14 cellular contexts compared by ENCODE assay signal in the genomic region with DNA sequence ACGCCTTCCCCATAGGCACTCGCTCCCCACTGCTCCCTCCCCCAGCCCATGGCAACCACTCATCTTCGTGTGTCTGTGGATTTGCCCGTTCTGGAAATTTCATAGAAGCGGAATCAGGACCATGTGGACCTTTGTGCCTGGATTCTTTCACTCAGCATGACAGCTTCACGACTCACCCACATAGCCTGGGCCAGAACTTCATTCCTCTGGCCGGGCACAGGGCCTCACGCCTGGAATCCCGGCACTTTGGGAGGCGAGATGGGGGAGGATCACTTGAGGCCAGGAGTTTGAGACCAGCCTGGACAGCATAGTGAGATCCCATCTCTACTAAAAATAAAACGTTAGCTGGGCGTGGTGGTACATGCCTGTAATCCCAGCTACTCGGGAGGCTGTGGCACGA. TPM values are rescaled to one million over a fixed set of nuclear protein-coding genes. Genes with fewer than 3 reads are reported as not detected.
DNase-seq lines count a peak whose midpoint lies in the region; ATAC-seq, FAIRE-seq and TF ChIP-seq lines count a peak whose summit lies in the region.
"Had no signal": no experiment of that assay in that cellular context is flagged by ENCODE, and none has a peak within 500 bp of the region (broad histone marks: within the 10 kb centered on the region; RNA-seq: fewer than 3 reads in every experiment).

No MANE protein-coding gene starts in this region.

- H3K27ac Mint-ChIP-seq in natural killer cell treated with Interleukin-12 subunit alpha and Interleukin-12 subunit beta and Interleukin-15 and Interleukin-18, amount 100 ng/mL, for 72 hours, result peak overlapping the region in 1 of 2 donors; percentile 73
- H3K27ac Mint-ChIP-seq in natural killer cell (peak overlapping the region in 1 of 2 donors; percentile 89), nephron progenitor cell (no peak overlapping the region)

- H4K20me1 ChIP-seq in GM12878 (ENCODE audit: control insufficient read depth, insufficient read depth), result no peaks in the 10 kb centered on the region

- no peak overlapping the region for H3K9ac ChIP-seq in GM12878 (ENCODE audit: control insufficient read depth, insufficient read depth, low read length)

- ATAC-seq in natural killer cell treated with Interleukin-12 subunit alpha and Interleukin-12 subunit beta and Interleukin-15 and Interleukin-18, amount 100 ng/mL, for 72 hours, result no peak
- no peak for ATAC-seq in natural killer cell
- no peak for ATAC-seq in GM12878
- ATAC-seq: pancreas had no signal

- H3K79me2 ChIP-seq in GM12878 (ENCODE audit: control insufficient read depth, insufficient read depth, low read length), result no peaks in the 10 kb centered on the region

- no peaks in the 10 kb centered on the region for H3K9me3 Mint-ChIP-seq in natural killer cell treated with Interleukin-12 subunit alpha and Interleukin-12 subunit beta and Interleukin-15 and Interleukin-18, amount 100 ng/mL, for 72 hours
- H3K9me3 Mint-ChIP-seq in natural killer cell (no peaks in the 10 kb centered on the region), nephron progenitor cell (no peaks in the 10 kb centered on the region)
- H3K9me3 Mint-ChIP-seq: activated T-cell treated with anti-CD3 and anti-CD28 coated beads, Interleukin-2, amount 50 U/mL, for 24 hours; memory B cell had no signal

- H3K27me3 ChIP-seq in GM12878 (replicated peaks in 1 of 2; ENCODE audit: control insufficient read depth in 2 of 2, insufficient read depth in 2 of 2, low read length in 1 of 2), result no peaks in the 10 kb centered on the region
- H3K27me3 ChIP-seq: pancreas had no signal

- no TSS peak for BruUV-seq in GM12878 (replicated peaks; lab: Mats Ljungman, UMichigan)

- H3K9me3 ChIP-seq in GM12878 (replicated peaks; ENCODE audit: control insufficient read depth, insufficient read depth, low read length), result no peaks in the 10 kb centered on the region
- H3K9me3 ChIP-seq: pancreas had no signal

- no peak overlapping the region for H2AFZ ChIP-seq in GM12878 (ENCODE audit: control insufficient read depth, low read depth, low read length)

- TF ChIP-seq CTCF in natural killer cell (IDR thresholded peaks at IDR 0.05) (no peak), GM12878 (IDR thresholded peaks at IDR 0.05 in 2 of 3, conservative IDR thresholded peaks at IDR 0.05 in 1 of 3; ENCODE audit: control insufficient read depth in 2 of 3, extremely low read depth in 1 of 3, insufficient read depth in 1 of 3, low read depth in 3 of 3, low read length in 3 of 3) (no peak), nephron progenitor cell (IDR thresholded peaks at IDR 0.05) (no peak)

- RAD21 ChIA-PET in GM12878 (lab: Charles Lee; ENCODE audit: unreplicated experiment), result interaction anchor here (1.3 to 1.5 kb wide), 2 partner anchors 27 to 214 kb away, joined by 4 to 6 read pairs; no protein-coding TSS in a partner anchor

- no peak for DNase-seq in natural killer cell treated with Interleukin-12 subunit alpha and Interleukin-12 subunit beta and Interleukin-15 and Interleukin-18, amount 100 ng/mL, for 72 hours (ENCODE audit: low spot score)
- DNase-seq in natural killer cell (no peak), GM12878 (ENCODE audit: low read depth, low spot score) (no peak), stromal cell of bone marrow (ENCODE audit: low read depth) (peak; percentile 6), NCI-H146 treated with DMSO at 0.1 percent for 48 hours (lab: John Stamatoyannopoulos, UW; ENCODE audit: unreplicated experiment) (no peak), nephron progenitor cell (no peak)
- DNase-seq: DND-41, NCI-H146, NCI-H69, pancreas, SIG-M5, WERI-Rb-1 had no signal

- intact Hi-C loops in natural killer cell (cut with micrococcal nuclease), result loop anchor here (2.0 kb wide), 1 partner anchor 26 kb away; no protein-coding TSS in a partner anchor
- intact Hi-C loops in GM12878 (cut with micrococcal nuclease; ENCODE audit: unreplicated experiment), result no loop called here

- whole genome bisulfite sequencing in GM12878 (ENCODE audit: insufficient coverage, insufficient replicate concordance, low lambda C conversion rate, missing lambda C conversion rate), result 72% methylated on average over 14 of the region's 14 CpGs

- in situ Hi-C loops in GM12878 (cut with MboI), result no loop called here

- no peak for FAIRE-seq in GM12878 (lab: Jason Lieb, UNC)
- FAIRE-seq: pancreas had no signal

- H3K4me1 ChIP-seq in GM12878 (ENCODE audit: control insufficient read depth, insufficient read depth, low read length), result peaks cover 24% of the 10 kb centered on the region

- peaks cover 23 to 25% of the 10 kb centered on the region in 2 donors for H3K4me1 Mint-ChIP-seq in natural killer cell treated with Interleukin-12 subunit alpha and Interleukin-12 subunit beta and Interleukin-15 and Interleukin-18, amount 100 ng/mL, for 72 hours (ENCODE audit: low read depth in 2 of 2)
- peaks cover 8 to 12% of the 10 kb centered on the region in 2 donors for H3K4me1 Mint-ChIP-seq in natural killer cell
- peaks cover 38% of the 10 kb centered on the region for H3K4me1 Mint-ChIP-seq in nephron progenitor cell

- no peak overlapping the region for H3K4me3 ChIP-seq in GM12878
- H3K4me3 ChIP-seq: pancreas had no signal

- peak overlapping the region; percentile 41 for H3K4me3 Mint-ChIP-seq in natural killer cell treated with Interleukin-12 subunit alpha and Interleukin-12 subunit beta and Interleukin-15 and Interleukin-18, amount 100 ng/mL, for 72 hours
- H3K4me3 Mint-ChIP-seq in natural killer cell (no peak overlapping the region), nephron progenitor cell (no peak overlapping the region)

- H3K4me2 ChIP-seq in GM12878 (ENCODE audit: control insufficient read depth, insufficient read depth), result peak overlapping the region; percentile 100; the same call in 1 of the 2 replicates

- no peak for TF ChIP-seq POLR2A in GM12878 (IDR thresholded peaks at IDR 0.05; ENCODE audit: low read depth, low read length)

- H3K27me3 Mint-ChIP-seq in natural killer cell treated with Interleukin-12 subunit alpha and Interleukin-12 subunit beta and Interleukin-15 and Interleukin-18, amount 100 ng/mL, for 72 hours, result peaks cover 7 to 22% of the 10 kb centered on the region in 2 donors
- H3K27me3 Mint-ChIP-seq in natural killer cell (ENCODE audit: low read depth in 2 of 2) (peaks cover 15% of the 10 kb centered on the region in 2 donors), nephron progenitor cell (ENCODE audit: low read depth, poor library complexity) (peaks cover 52% of the 10 kb centered on the region)

- TF ChIP-seq RAD21 in GM12878 (IDR thresholded peaks at IDR 0.05; ENCODE audit: insufficient read depth, low read depth, low read length), result no peak

- CTCF ChIA-PET in GM12878 (lab: Yijun Ruan, JAX), result interaction anchor here (0.7 to 3.5 kb wide), 5 partner anchors 14 to 162 kb away, joined by 3 to 16 read pairs (median 7); no protein-coding TSS in a partner anchor

- SMC1A ChIA-PET in GM12878 (lab: Charles Lee; ENCODE audit: uncharacterized antibody, unreplicated experiment), result interaction anchor here (0.8 to 1.6 kb wide), 3 partner anchors 10 to 42 kb away, joined by 3 read pairs; no protein-coding TSS in a partner anchor

- no peaks in the 10 kb centered on the region for H3K36me3 Mint-ChIP-seq in natural killer cell treated with Interleukin-12 subunit alpha and Interleukin-12 subunit beta and Interleukin-15 and Interleukin-18, amount 100 ng/mL, for 72 hours
- H3K36me3 Mint-ChIP-seq in natural killer cell (no peaks in the 10 kb centered on the region), nephron progenitor cell (ENCODE audit: low read depth) (no peaks in the 10 kb centered on the region)
- H3K36me3 Mint-ChIP-seq: memory B cell had no signal

- POLR2A ChIA-PET in GM12878 (lab: Charles Lee), result interaction anchor here (0.7 kb wide), 1 partner anchor 377 kb away, joined by 3 read pairs; no protein-coding TSS in a partner anchor

- H3K27ac ChIP-seq in GM12878 (ENCODE audit: control insufficient read depth, insufficient read depth), result no peak overlapping the region
- H3K27ac ChIP-seq: pancreas, WERI-Rb-1 had no signal

- no peaks in the 10 kb centered on the region for H3K36me3 ChIP-seq in GM12878 (ENCODE audit: control insufficient read depth in 2 of 2, insufficient read depth in 2 of 2, low read length in 1 of 2)
- H3K36me3 ChIP-seq: pancreas, WERI-Rb-1 had no signal

- TF ChIP-seq EP300 in GM12878 (IDR thresholded peaks at IDR 0.05; ENCODE audit: borderline replicate concordance in 1 of 2, control insufficient read depth in 1 of 2, low read depth in 2 of 2, low read length in 2 of 2), result no peak

RNA-seq across cellular contexts. Expression of a gene that starts 12.1 kb away (rescaled TPM):
- not detected for total RNA-seq in natural killer cell treated with Interleukin-12 subunit alpha and Interleukin-12 subunit beta and Interleukin-15 and Interleukin-18, amount 100 ng/mL, for 72 hours
- total RNA-seq in natural killer cell, result under 1 TPM in 2 of 3 donors, not detected in 1; 0.31 to 0.39 TPM
- total RNA-seq in GM12878 (2013; cell fraction: nucleolus; rRNA removed), result 0.32 and 0.58 TPM in 2 replicates
- 0.11 and 0.28 TPM in 2 replicates for total RNA-seq in GM12878 (2014; rRNA removed)
- 0.09 TPM in 2 replicates for total RNA-seq in GM12878 (2014; rRNA removed; fragmentation: Illumina TruSeq; extraction: Trizol)
- 0.21 and 0.32 TPM in 2 replicates for total RNA-seq in GM12878 (2021)
- polyA plus RNA-seq in GM12878 (2011; ENCODE audit: low read depth), result 0.37 TPM
- polyA plus RNA-seq in GM12878 (2011; rRNA removed), result 0.06 and 0.12 TPM in 2 replicates
- 0.15 and 0.30 TPM in 2 replicates for polyA plus RNA-seq in GM12878 (2011; cell fraction: cytosol; rRNA removed)
- polyA plus RNA-seq in GM12878 (2011; cell fraction: nucleus; rRNA removed), result 1.1 and 1.4 TPM in 2 replicates
- polyA plus RNA-seq in GM12878 (2012), result 0.85 and 1.1 TPM in 2 replicates
- not detected in 2 replicates for polyA plus RNA-seq in GM12878 (2014; fragmentation: Illumina TruSeq; extraction: Trizol)
- polyA plus RNA-seq in GM12878 (2014; fragmentation: Nextera tagmentation; extraction: Ambion mirVana), result not detected
- 0.16 and 0.20 TPM in 2 replicates for polyA plus RNA-seq in GM12878 (2014; rRNA removed)
- under 1 TPM; 0.08 to 0.13 TPM for polyA plus RNA-seq in GM12878 (2016; fragmentation: Nextera tagmentation; extraction: Ambion mirVana)
- 0.15 and 0.22 TPM in 2 replicates for polyA minus RNA-seq in GM12878 (2011; rRNA and poly(A)+ RNA removed)
- not detected in 2 replicates for polyA minus RNA-seq in GM12878 (2011; cell fraction: cytosol; rRNA and poly(A)+ RNA removed)
- polyA minus RNA-seq in GM12878 (2011; cell fraction: nucleus; rRNA and poly(A)+ RNA removed), result 0.12 and 0.19 TPM in 2 replicates

RNA-seq across cellular contexts. Expression of a gene that starts 13.1 kb away (rescaled TPM):
- 1 to 10 TPM; 6.1 to 8.9 TPM for total RNA-seq in natural killer cell treated with Interleukin-12 subunit alpha and Interleukin-12 subunit beta and Interleukin-15 and Interleukin-18, amount 100 ng/mL, for 72 hours
- total RNA-seq in natural killer cell (10 to 100 TPM; 10.3 to 19.4 (median 12.0) TPM), GM12878 (2014; rRNA removed) (16.2 and 18.9 TPM in 2 replicates), GM12878 (2014; rRNA removed; fragmentation: Illumina TruSeq; extraction: Trizol) (6.8 and 7.1 TPM in 2 replicates), GM12878 (2021) (22.5 TPM in 2 replicates)
- 16.2 and 18.7 TPM in 2 replicates for total RNA-seq in GM12878 (2013; cell fraction: nucleolus; rRNA removed)
- 3.2 TPM for polyA plus RNA-seq in GM12878 (2011; ENCODE audit: low read depth)
- polyA plus RNA-seq in GM12878 (2011; rRNA removed) (6.5 and 17.5 TPM in 2 replicates), GM12878 (2014; fragmentation: Illumina TruSeq; extraction: Trizol) (0.92 and 6.0 TPM in 2 replicates), GM12878 (2014; fragmentation: Nextera tagmentation; extraction: Ambion mirVana) (under 1 TPM; 0.10 to 0.47 TPM), GM12878 (2014; rRNA removed) (25.4 and 28.5 TPM in 2 replicates), GM12878 (2016; fragmentation: Nextera tagmentation; extraction: Ambion mirVana) (10 to 100 TPM; 19.5 to 23.7 TPM)
- 26.4 and 33.7 TPM in 2 replicates for polyA plus RNA-seq in GM12878 (2011; cell fraction: cytosol; rRNA removed)
- polyA plus RNA-seq in GM12878 (2011; cell fraction: nucleus; rRNA removed), result 27.6 and 27.8 TPM in 2 replicates
- 13.6 and 14.9 TPM in 2 replicates for polyA plus RNA-seq in GM12878 (2012)
- polyA minus RNA-seq in GM12878 (2011; rRNA and poly(A)+ RNA removed), result 11.4 and 17.3 TPM in 2 replicates
- 7.8 and 9.6 TPM in 2 replicates for polyA minus RNA-seq in GM12878 (2011; cell fraction: cytosol; rRNA and poly(A)+ RNA removed)
- 7.3 and 8.8 TPM in 2 replicates for polyA minus RNA-seq in GM12878 (2011; cell fraction: nucleus; rRNA and poly(A)+ RNA removed)

RNA-seq across cellular contexts. Expression of a gene that starts 37.6 kb away (rescaled TPM):
- under 1 TPM; 0.36 to 0.52 TPM for total RNA-seq in natural killer cell treated with Interleukin-12 subunit alpha and Interleukin-12 subunit beta and Interleukin-15 and Interleukin-18, amount 100 ng/mL, for 72 hours
- total RNA-seq in natural killer cell (under 1 TPM; 0.28 to 0.47 (median 0.29) TPM), GM12878 (2014; rRNA removed) (0.06 and 0.16 TPM in 2 replicates), GM12878 (2014; rRNA removed; fragmentation: Illumina TruSeq; extraction: Trizol) (not detected in 2 replicates), GM12878 (2021) (0.46 and 0.64 TPM in 2 replicates)
- not detected in 2 replicates for total RNA-seq in GM12878 (2013; cell fraction: nucleolus; rRNA removed)
- not detected for polyA plus RNA-seq in GM12878 (2011; ENCODE audit: low read depth)
- polyA plus RNA-seq in GM12878 (2011; rRNA removed) (0.06 and 0.11 TPM in 2 replicates), GM12878 (2014; fragmentation: Illumina TruSeq; extraction: Trizol) (not detected in 2 replicates), GM12878 (2014; fragmentation: Nextera tagmentation; extraction: Ambion mirVana) (not detected), GM12878 (2014; rRNA removed) (0.27 TPM in 1 of 2 replicates, not detected in the other), GM12878 (2016; fragmentation: Nextera tagmentation; extraction: Ambion mirVana) (under 1 TPM in 1 of 2 experiments, not detected in 1; 0.19 TPM)
- polyA plus RNA-seq in GM12878 (2011; cell fraction: cytosol; rRNA removed), result 0.20 and 0.30 TPM in 2 replicates
- 0.41 and 0.51 TPM in 2 replicates for polyA plus RNA-seq in GM12878 (2011; cell fraction: nucleus; rRNA removed)
- polyA plus RNA-seq in GM12878 (2012), result 0.16 and 0.39 TPM in 2 replicates
- 0.36 TPM in 1 of 2 replicates, not detected in the other for polyA minus RNA-seq in GM12878 (2011; rRNA and poly(A)+ RNA removed)
- 0.94 and 1.2 TPM in 2 replicates for polyA minus RNA-seq in GM12878 (2011; cell fraction: cytosol; rRNA and poly(A)+ RNA removed)
- polyA minus RNA-seq in GM12878 (2011; cell fraction: nucleus; rRNA and poly(A)+ RNA removed), result 0.96 TPM in 1 of 2 replicates, not detected in the other

RNA-seq across cellular contexts. Expression of a gene that starts 42.4 kb away (rescaled TPM):
- under 1 TPM; 0.21 to 0.45 TPM for total RNA-seq in natural killer cell treated with Interleukin-12 subunit alpha and Interleukin-12 subunit beta and Interleukin-15 and Interleukin-18, amount 100 ng/mL, for 72 hours
- not detected for total RNA-seq in natural killer cell
- total RNA-seq in GM12878 (2013; cell fraction: nucleolus; rRNA removed), result 1.1 and 1.3 TPM in 2 replicates
- 0.06 TPM in 1 of 2 replicates, not detected in the other for total RNA-seq in GM12878 (2014; rRNA removed)
- total RNA-seq in GM12878 (2014; rRNA removed; fragmentation: Illumina TruSeq; extraction: Trizol), result 0.18 and 0.28 TPM in 2 replicates
- total RNA-seq in GM12878 (2021), result 0.21 and 0.51 TPM in 2 replicates
- polyA plus RNA-seq in GM12878 (2011; ENCODE audit: low read depth), result 0.14 TPM
- polyA plus RNA-seq in GM12878 (2011; rRNA removed), result 1.3 TPM in 2 replicates
- polyA plus RNA-seq in GM12878 (2011; cell fraction: cytosol; rRNA removed), result 2.2 TPM in 2 replicates
- 2.0 and 2.8 TPM in 2 replicates for polyA plus RNA-seq in GM12878 (2011; cell fraction: nucleus; rRNA removed)
- polyA plus RNA-seq in GM12878 (2012), result 0.37 and 0.56 TPM in 2 replicates
- polyA plus RNA-seq in GM12878 (2014; fragmentation: Illumina TruSeq; extraction: Trizol), result 0.16 TPM in 1 of 2 replicates, not detected in the other
- under 1 TPM in 1 of 2 experiments, not detected in 1; 0.11 TPM for polyA plus RNA-seq in GM12878 (2014; fragmentation: Nextera tagmentation; extraction: Ambion mirVana)
- 0.06 and 0.35 TPM in 2 replicates for polyA plus RNA-seq in GM12878 (2014; rRNA removed)
- 1 to 10 TPM in 1 of 2 experiments, under 1 TPM in 1; 0.39 to 1.1 TPM for polyA plus RNA-seq in GM12878 (2016; fragmentation: Nextera tagmentation; extraction: Ambion mirVana)
- 1.2 and 1.7 TPM in 2 replicates for polyA minus RNA-seq in GM12878 (2011; rRNA and poly(A)+ RNA removed)
- polyA minus RNA-seq in GM12878 (2011; cell fraction: cytosol; rRNA and poly(A)+ RNA removed), result 0.67 TPM in 1 of 2 replicates, not detected in the other
- polyA minus RNA-seq in GM12878 (2011; cell fraction: nucleus; rRNA and poly(A)+ RNA removed), result 0.19 and 1.1 TPM in 2 replicates

RNA-seq across cellular contexts. Expression of a gene that starts 48.0 kb away (rescaled TPM):
- not detected for total RNA-seq in natural killer cell treated with Interleukin-12 subunit alpha and Interleukin-12 subunit beta and Interleukin-15 and Interleukin-18, amount 100 ng/mL, for 72 hours
- total RNA-seq in natural killer cell, result not detected
- total RNA-seq in GM12878 (2013; cell fraction: nucleolus; rRNA removed), result not detected in 2 replicates
- not detected in 2 replicates for total RNA-seq in GM12878 (2014; rRNA removed)
- not detected in 2 replicates for total RNA-seq in GM12878 (2014; rRNA removed; fragmentation: Illumina TruSeq; extraction: Trizol)
- not detected in 2 replicates for total RNA-seq in GM12878 (2021)
- not detected for polyA plus RNA-seq in GM12878 (2011; ENCODE audit: low read depth)
- not detected in 2 replicates for polyA plus RNA-seq in GM12878 (2011; rRNA removed)
- polyA plus RNA-seq in GM12878 (2011; cell fraction: cytosol; rRNA removed), result not detected in 2 replicates
- polyA plus RNA-seq in GM12878 (2011; cell fraction: nucleus; rRNA removed), result not detected in 2 replicates
- not detected in 2 replicates for polyA plus RNA-seq in GM12878 (2012)
- polyA plus RNA-seq in GM12878 (2014; fragmentation: Illumina TruSeq; extraction: Trizol), result not detected in 2 replicates
- polyA plus RNA-seq in GM12878 (2014; fragmentation: Nextera tagmentation; extraction: Ambion mirVana), result not detected
- not detected in 2 replicates for polyA plus RNA-seq in GM12878 (2014; rRNA removed)
- not detected for polyA plus RNA-seq in GM12878 (2016; fragmentation: Nextera tagmentation; extraction: Ambion mirVana)
- not detected in 2 replicates for polyA minus RNA-seq in GM12878 (2011; rRNA and poly(A)+ RNA removed)
- polyA minus RNA-seq in GM12878 (2011; cell fraction: cytosol; rRNA and poly(A)+ RNA removed), result not detected in 2 replicates
- polyA minus RNA-seq in GM12878 (2011; cell fraction: nucleus; rRNA and poly(A)+ RNA removed), result not detected in 2 replicates
